ENCODE assay signal across 1 cellular context in genomic region chr2:239444626-239445625, GRCh38.
A peak's percentile ranks its signal among the peaks of the same experiment; 100 is the strongest.
TF ChIP-seq lines count a peak whose summit lies in the region.

No MANE protein-coding gene starts in this region.

TF ChIP-seq in HepG2, 621 proteins besides CTCF, POLR2A, EP300 and RAD21 (continued from another document and continues in another):
- TF ChIP-seq HNF1A (IDR thresholded peaks at IDR 0.05; ENCODE audit: low read depth) = no peak
- no peak for TF ChIP-seq HNF1A (CRISPR knock-in tag; IDR thresholded peaks at IDR 0.05; ENCODE audit: borderline replicate concordance)
- TF ChIP-seq CAMTA2 (CRISPR knock-in tag; IDR thresholded peaks at IDR 0.05; ENCODE audit: borderline replicate concordance) = no peak
- TF ChIP-seq POLR2AphosphoS2 (IDR thresholded peaks at IDR 0.05; ENCODE audit: low read depth, low read length) = no peak
- no peak for TF ChIP-seq PAXIP1 (CRISPR knock-in tag; conservative IDR thresholded peaks at IDR 0.05)
- TF ChIP-seq ZNF329 (CRISPR knock-in tag; IDR thresholded peaks at IDR 0.05; ENCODE audit: low read depth) = no peak
- TF ChIP-seq ZFP36L2 (CRISPR knock-in tag; IDR thresholded peaks at IDR 0.05) = no peak
- TF ChIP-seq SATB2 (CRISPR knock-in tag; IDR thresholded peaks at IDR 0.05) = no peak
- peak; percentile 67 for TF ChIP-seq TRIM24 (CRISPR knock-in tag; IDR thresholded peaks at IDR 0.05)
- TF ChIP-seq GTF3A (CRISPR knock-in tag; conservative IDR thresholded peaks at IDR 0.05) = no peak
- no peak for TF ChIP-seq RFX3 (CRISPR knock-in tag; IDR thresholded peaks at IDR 0.05)
- TF ChIP-seq, protein P1, sequence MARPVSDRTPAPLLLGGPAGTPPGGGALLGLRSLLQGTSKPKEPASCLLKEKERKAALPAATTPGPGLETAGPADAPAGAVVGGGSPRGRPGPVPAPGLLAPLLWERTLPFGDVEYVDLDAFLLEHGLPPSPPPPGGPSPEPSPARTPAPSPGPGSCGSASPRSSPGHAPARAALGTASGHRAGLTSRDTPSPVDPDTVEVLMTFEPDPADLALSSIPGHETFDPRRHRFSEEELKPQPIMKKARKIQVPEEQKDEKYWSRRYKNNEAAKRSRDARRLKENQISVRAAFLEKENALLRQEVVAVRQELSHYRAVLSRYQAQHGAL (CRISPR knock-in tag; IDR thresholded peaks at IDR 0.05; ENCODE audit: not compliant biosample characterization) = no peak
- no peak for TF ChIP-seq RBM22 (optimal IDR thresholded peaks at IDR 0.05; ENCODE audit: low read length)
- no peak for TF ChIP-seq MTA3 (CRISPR knock-in tag; IDR thresholded peaks at IDR 0.05)
- no peak for TF ChIP-seq PAWR (CRISPR knock-in tag; IDR thresholded peaks at IDR 0.05; ENCODE audit: borderline replicate concordance)
- TF ChIP-seq TAF15 (IDR thresholded peaks at IDR 0.05; ENCODE audit: low read depth, low read length, poor library complexity, severe bottlenecking) = no peak
- TF ChIP-seq POGZ (CRISPR knock-in tag; IDR thresholded peaks at IDR 0.05) = 0 out of 2 replicates have a peak, but pooled peaks have one; percentile 20
- 0 out of 2 replicates have a peak, but pooled peaks have one; percentile 66 for TF ChIP-seq CBX5 (CRISPR knock-in tag; IDR thresholded peaks at IDR 0.05; ENCODE audit: borderline replicate concordance)
- no peak for TF ChIP-seq ELF1 (CRISPR knock-in tag; IDR thresholded peaks at IDR 0.05)
- TF ChIP-seq TEAD3 (CRISPR knock-in tag; optimal IDR thresholded peaks at IDR 0.05; ENCODE audit: borderline replicate concordance) = peak; percentile 59
- TF ChIP-seq, protein P2, sequence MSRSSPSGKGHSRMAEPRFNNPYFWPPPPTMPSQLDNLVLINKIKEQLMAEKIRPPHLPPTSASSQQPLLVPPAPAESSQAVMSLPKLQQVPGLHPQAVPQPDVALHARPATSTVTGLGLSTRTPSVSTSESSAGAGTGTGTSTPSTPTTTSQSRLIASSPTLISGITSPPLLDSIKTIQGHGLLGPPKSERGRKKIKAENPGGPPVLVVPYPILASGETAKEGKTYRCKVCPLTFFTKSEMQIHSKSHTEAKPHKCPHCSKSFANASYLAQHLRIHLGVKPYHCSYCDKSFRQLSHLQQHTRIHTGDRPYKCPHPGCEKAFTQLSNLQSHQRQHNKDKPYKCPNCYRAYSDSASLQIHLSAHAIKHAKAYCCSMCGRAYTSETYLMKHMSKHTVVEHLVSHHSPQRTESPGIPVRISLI (CRISPR knock-in tag; IDR thresholded peaks at IDR 0.05; ENCODE audit: borderline replicate concordance) = no peak
- TF ChIP-seq SP2 (CRISPR knock-in tag; IDR thresholded peaks at IDR 0.05) = no peak
- TF ChIP-seq ZNF263 (CRISPR knock-in tag; IDR thresholded peaks at IDR 0.05) = no peak
- TF ChIP-seq ZNF234 (CRISPR knock-in tag; conservative IDR thresholded peaks at IDR 0.05) = no peak
- TF ChIP-seq FOSL1 (CRISPR knock-in tag; IDR thresholded peaks at IDR 0.05; ENCODE audit: borderline replicate concordance) = peak; percentile 61; the same call in 1 of the 2 replicates
- TF ChIP-seq, protein P3, sequence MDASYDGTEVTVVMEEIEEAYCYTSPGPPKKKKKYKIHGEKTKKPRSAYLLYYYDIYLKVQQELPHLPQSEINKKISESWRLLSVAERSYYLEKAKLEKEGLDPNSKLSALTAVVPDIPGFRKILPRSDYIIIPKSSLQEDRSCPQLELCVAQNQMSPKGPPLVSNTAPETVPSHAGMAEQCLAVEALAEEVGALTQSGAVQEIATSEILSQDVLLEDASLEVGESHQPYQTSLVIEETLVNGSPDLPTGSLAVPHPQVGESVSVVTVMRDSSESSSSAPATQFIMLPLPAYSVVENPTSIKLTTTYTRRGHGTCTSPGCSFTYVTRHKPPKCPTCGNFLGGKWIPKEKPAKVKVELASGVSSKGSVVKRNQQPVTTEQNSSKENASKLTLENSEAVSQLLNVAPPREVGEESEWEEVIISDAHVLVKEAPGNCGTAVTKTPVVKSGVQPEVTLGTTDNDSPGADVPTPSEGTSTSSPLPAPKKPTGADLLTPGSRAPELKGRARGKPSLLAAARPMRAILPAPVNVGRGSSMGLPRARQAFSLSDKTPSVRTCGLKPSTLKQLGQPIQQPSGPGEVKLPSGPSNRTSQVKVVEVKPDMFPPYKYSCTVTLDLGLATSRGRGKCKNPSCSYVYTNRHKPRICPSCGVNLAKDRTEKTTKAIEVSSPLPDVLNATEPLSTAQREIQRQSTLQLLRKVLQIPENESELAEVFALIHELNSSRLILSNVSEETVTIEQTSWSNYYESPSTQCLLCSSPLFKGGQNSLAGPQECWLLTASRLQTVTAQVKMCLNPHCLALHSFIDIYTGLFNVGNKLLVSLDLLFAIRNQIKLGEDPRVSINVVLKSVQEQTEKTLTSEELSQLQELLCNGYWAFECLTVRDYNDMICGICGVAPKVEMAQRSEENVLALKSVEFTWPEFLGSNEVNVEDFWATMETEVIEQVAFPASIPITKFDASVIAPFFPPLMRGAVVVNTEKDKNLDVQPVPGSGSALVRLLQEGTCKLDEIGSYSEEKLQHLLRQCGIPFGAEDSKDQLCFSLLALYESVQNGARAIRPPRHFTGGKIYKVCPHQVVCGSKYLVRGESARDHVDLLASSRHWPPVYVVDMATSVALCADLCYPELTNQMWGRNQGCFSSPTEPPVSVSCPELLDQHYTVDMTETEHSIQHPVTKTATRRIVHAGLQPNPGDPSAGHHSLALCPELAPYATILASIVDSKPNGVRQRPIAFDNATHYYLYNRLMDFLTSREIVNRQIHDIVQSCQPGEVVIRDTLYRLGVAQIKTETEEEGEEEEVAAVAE (CRISPR knock-in tag; IDR thresholded peaks at IDR 0.05; ENCODE audit: borderline replicate concordance) = no peak; the same call in 1 of the 2 replicates
- TF ChIP-seq TBX2 (CRISPR knock-in tag; IDR thresholded peaks at IDR 0.05; ENCODE audit: borderline replicate concordance) = 0 out of 2 replicates have a peak, but pooled peaks have one; percentile 17
- no peak for TF ChIP-seq CENPX (CRISPR knock-in tag; IDR thresholded peaks at IDR 0.05)
- no peak for TF ChIP-seq ZBTB3 (CRISPR knock-in tag; IDR thresholded peaks at IDR 0.05; ENCODE audit: borderline replicate concordance, low read depth)
- no peak for TF ChIP-seq REST (IDR thresholded peaks at IDR 0.05; ENCODE audit: borderline replicate concordance in 1 of 2, low read depth in 1 of 2, low read length in 2 of 2)
- TF ChIP-seq ZNF737 (CRISPR knock-in tag; IDR thresholded peaks at IDR 0.05; ENCODE audit: borderline replicate concordance) = no peak
- TF ChIP-seq PRMT3 (CRISPR knock-in tag; IDR thresholded peaks at IDR 0.05; ENCODE audit: borderline replicate concordance, low read depth) = no peak
- TF ChIP-seq FOXA3 (CRISPR knock-in tag; IDR thresholded peaks at IDR 0.05) = peak; percentile 64
- peak; percentile 65; the same call in 1 of the 2 replicates for TF ChIP-seq NFIC (IDR thresholded peaks at IDR 0.05; ENCODE audit: low read length)
- TF ChIP-seq HIVEP1 (CRISPR knock-in tag; IDR thresholded peaks at IDR 0.05) = no peak
- TF ChIP-seq BCL3 (CRISPR knock-in tag; IDR thresholded peaks at IDR 0.05) = no peak
- TF ChIP-seq ZMAT3 (CRISPR knock-in tag; conservative IDR thresholded peaks at IDR 0.05) = no peak
- TF ChIP-seq RAD51 (IDR thresholded peaks at IDR 0.05; ENCODE audit: borderline replicate concordance) = no peak
- TF ChIP-seq MIER3 (CRISPR knock-in tag; IDR thresholded peaks at IDR 0.05; ENCODE audit: borderline replicate concordance) = 0 out of 2 replicates have a peak, but pooled peaks have one; percentile 26
- TF ChIP-seq ZNF607 (CRISPR knock-in tag; IDR thresholded peaks at IDR 0.05; ENCODE audit: borderline replicate concordance) = no peak
- no peak for TF ChIP-seq PRPF4 (IDR thresholded peaks at IDR 0.05; ENCODE audit: low read depth, low read length, poor library complexity, severe bottlenecking)
- no peak for TF ChIP-seq ZNF260 (CRISPR knock-in tag; IDR thresholded peaks at IDR 0.05; ENCODE audit: borderline replicate concordance, low read depth)
- TF ChIP-seq, protein P4, sequence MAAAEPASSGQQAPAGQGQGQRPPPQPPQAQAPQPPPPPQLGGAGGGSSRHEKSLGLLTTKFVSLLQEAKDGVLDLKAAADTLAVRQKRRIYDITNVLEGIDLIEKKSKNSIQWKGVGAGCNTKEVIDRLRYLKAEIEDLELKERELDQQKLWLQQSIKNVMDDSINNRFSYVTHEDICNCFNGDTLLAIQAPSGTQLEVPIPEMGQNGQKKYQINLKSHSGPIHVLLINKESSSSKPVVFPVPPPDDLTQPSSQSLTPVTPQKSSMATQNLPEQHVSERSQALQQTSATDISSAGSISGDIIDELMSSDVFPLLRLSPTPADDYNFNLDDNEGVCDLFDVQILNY (CRISPR knock-in tag; conservative IDR thresholded peaks at IDR 0.05) = no peak
- no peak for TF ChIP-seq GZF1 (CRISPR knock-in tag; IDR thresholded peaks at IDR 0.05)
